Comparison of ENCODE assay signal across 1 cellular context in the genomic region with DNA sequence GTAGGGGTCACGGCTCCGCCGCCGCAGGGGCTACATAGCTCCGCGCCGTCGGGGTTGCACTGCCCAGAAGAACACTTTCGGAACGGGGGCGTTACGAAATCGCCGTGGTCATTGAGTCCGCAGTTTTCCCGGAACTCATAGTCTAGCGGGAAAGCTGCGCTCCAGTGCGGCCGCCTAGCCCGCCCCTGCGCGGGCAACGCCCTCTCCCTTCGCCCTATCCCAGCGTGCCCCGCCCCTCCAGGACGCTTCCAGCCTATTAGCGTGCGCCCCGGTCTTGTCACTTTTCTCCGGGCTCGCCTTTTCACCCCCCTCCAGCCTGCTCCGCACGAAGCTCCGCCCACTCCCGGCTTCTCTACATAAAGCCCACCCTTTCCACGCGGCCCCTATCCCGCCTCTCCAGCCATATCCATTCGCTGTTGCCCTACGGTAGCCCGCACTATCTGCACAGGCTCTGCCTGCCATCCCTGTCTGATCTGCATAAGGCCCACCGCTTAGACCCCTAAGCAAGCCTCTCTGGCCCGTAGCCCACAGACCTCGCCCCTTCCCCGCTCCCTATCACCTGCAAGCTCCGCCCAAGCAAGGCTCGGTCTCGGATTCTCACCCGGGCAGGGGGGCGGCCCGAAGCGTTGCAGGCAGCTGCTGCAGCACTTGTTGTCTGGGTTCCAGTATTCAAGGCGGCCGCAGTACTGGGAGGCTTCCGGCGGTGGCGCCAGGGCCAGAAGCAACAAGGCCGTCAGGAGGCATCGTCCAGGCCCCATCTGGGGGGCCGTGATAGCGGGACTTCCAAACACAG.
A peak's percentile ranks its signal among the peaks of the same experiment; 100 is the strongest.
TF ChIP-seq lines count a peak whose summit lies in the region.

No MANE protein-coding gene starts in this region.

TF ChIP-seq in HepG2, 621 proteins besides CTCF, POLR2A, EP300 and RAD21 (continued from another document and continues in another):
- TF ChIP-seq FOXP4 (CRISPR knock-in tag; IDR thresholded peaks at IDR 0.05) = 0 out of 2 replicates have a peak, but pooled peaks have one; percentile 28
- TF ChIP-seq KDM6A (CRISPR knock-in tag; IDR thresholded peaks at IDR 0.05; ENCODE audit: low read depth) = 0 out of 2 replicates have a peak, but pooled peaks have one; percentile 11
- TF ChIP-seq CCDC6 (CRISPR knock-in tag; IDR thresholded peaks at IDR 0.05) = no peak; the same call in 1 of the 2 replicates
- no peak for TF ChIP-seq PTBP1 (IDR thresholded peaks at IDR 0.05; ENCODE audit: low read depth, low read length, poor library complexity, severe bottlenecking)
- peak; percentile 86; the same call in 1 of the 2 replicates for TF ChIP-seq ZNF567 (CRISPR knock-in tag; IDR thresholded peaks at IDR 0.05; ENCODE audit: borderline replicate concordance)
- TF ChIP-seq NCOA2 (CRISPR knock-in tag; IDR thresholded peaks at IDR 0.05) = peak; percentile 56
- peak; percentile 15; the same call in 1 of the 2 replicates for TF ChIP-seq REPIN1 (CRISPR knock-in tag; IDR thresholded peaks at IDR 0.05; ENCODE audit: borderline replicate concordance, low read depth)
- TF ChIP-seq, protein P1, sequence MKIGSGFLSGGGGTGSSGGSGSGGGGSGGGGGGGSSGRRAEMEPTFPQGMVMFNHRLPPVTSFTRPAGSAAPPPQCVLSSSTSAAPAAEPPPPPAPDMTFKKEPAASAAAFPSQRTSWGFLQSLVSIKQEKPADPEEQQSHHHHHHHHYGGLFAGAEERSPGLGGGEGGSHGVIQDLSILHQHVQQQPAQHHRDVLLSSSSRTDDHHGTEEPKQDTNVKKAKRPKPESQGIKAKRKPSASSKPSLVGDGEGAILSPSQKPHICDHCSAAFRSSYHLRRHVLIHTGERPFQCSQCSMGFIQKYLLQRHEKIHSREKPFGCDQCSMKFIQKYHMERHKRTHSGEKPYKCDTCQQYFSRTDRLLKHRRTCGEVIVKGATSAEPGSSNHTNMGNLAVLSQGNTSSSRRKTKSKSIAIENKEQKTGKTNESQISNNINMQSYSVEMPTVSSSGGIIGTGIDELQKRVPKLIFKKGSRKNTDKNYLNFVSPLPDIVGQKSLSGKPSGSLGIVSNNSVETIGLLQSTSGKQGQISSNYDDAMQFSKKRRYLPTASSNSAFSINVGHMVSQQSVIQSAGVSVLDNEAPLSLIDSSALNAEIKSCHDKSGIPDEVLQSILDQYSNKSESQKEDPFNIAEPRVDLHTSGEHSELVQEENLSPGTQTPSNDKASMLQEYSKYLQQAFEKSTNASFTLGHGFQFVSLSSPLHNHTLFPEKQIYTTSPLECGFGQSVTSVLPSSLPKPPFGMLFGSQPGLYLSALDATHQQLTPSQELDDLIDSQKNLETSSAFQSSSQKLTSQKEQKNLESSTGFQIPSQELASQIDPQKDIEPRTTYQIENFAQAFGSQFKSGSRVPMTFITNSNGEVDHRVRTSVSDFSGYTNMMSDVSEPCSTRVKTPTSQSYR (CRISPR knock-in tag; IDR thresholded peaks at IDR 0.05; ENCODE audit: borderline replicate concordance) = no peak
- TF ChIP-seq PCBP1 (IDR thresholded peaks at IDR 0.05; ENCODE audit: borderline replicate concordance, low read depth, low read length) = no peak
- no peak for TF ChIP-seq MAFK (conservative IDR thresholded peaks at IDR 0.05 in 1 of 2, IDR thresholded peaks at IDR 0.05 in 1 of 2; ENCODE audit: low read length in 2 of 2)
- no peak for TF ChIP-seq RFX3 (CRISPR knock-in tag; IDR thresholded peaks at IDR 0.05)
- TF ChIP-seq HOXA7 (CRISPR knock-in tag; IDR thresholded peaks at IDR 0.05) = no peak
- TF ChIP-seq, protein P2, sequence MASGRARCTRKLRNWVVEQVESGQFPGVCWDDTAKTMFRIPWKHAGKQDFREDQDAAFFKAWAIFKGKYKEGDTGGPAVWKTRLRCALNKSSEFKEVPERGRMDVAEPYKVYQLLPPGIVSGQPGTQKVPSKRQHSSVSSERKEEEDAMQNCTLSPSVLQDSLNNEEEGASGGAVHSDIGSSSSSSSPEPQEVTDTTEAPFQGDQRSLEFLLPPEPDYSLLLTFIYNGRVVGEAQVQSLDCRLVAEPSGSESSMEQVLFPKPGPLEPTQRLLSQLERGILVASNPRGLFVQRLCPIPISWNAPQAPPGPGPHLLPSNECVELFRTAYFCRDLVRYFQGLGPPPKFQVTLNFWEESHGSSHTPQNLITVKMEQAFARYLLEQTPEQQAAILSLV (CRISPR knock-in tag; IDR thresholded peaks at IDR 0.05; ENCODE audit: borderline replicate concordance) = no peak; the same call in 1 of the 2 replicates
- no peak for TF ChIP-seq ZNF839 (CRISPR knock-in tag; IDR thresholded peaks at IDR 0.05; ENCODE audit: borderline replicate concordance)
- no peak for TF ChIP-seq SYNCRIP (IDR thresholded peaks at IDR 0.05; ENCODE audit: insufficient read depth, low read depth, low read length)
- no peak for TF ChIP-seq ZFP41 (CRISPR knock-in tag; IDR thresholded peaks at IDR 0.05; ENCODE audit: borderline replicate concordance)
- TF ChIP-seq EED (CRISPR knock-in tag; IDR thresholded peaks at IDR 0.05) = no peak
- no peak for TF ChIP-seq ZNF296 (CRISPR knock-in tag; conservative IDR thresholded peaks at IDR 0.05)
- peak; percentile 35; the same call in 1 of the 2 replicates for TF ChIP-seq ZBED4 (CRISPR knock-in tag; IDR thresholded peaks at IDR 0.05; ENCODE audit: borderline replicate concordance)
- TF ChIP-seq, protein P3, sequence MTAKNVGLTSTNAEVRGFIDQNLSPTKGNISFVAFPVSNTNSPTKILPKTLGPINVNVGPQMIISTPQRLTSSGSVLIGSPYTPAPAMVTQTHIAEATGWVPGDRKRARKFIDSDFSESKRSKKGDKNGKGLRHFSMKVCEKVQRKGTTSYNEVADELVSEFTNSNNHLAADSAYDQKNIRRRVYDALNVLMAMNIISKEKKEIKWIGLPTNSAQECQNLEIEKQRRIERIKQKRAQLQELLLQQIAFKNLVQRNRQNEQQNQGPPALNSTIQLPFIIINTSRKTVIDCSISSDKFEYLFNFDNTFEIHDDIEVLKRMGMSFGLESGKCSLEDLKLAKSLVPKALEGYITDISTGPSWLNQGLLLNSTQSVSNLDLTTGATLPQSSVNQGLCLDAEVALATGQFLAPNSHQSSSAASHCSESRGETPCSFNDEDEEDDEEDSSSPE (CRISPR knock-in tag; IDR thresholded peaks at IDR 0.05) = peak; percentile 89
- no peak for TF ChIP-seq PRDM15 (CRISPR knock-in tag; IDR thresholded peaks at IDR 0.05)
- TF ChIP-seq ZNF225 (CRISPR knock-in tag; IDR thresholded peaks at IDR 0.05) = no peak
- no peak for TF ChIP-seq MYNN (CRISPR knock-in tag; IDR thresholded peaks at IDR 0.05; ENCODE audit: low read depth)
- TF ChIP-seq ZNF160 (CRISPR knock-in tag; IDR thresholded peaks at IDR 0.05) = no peak
- TF ChIP-seq, protein P4, sequence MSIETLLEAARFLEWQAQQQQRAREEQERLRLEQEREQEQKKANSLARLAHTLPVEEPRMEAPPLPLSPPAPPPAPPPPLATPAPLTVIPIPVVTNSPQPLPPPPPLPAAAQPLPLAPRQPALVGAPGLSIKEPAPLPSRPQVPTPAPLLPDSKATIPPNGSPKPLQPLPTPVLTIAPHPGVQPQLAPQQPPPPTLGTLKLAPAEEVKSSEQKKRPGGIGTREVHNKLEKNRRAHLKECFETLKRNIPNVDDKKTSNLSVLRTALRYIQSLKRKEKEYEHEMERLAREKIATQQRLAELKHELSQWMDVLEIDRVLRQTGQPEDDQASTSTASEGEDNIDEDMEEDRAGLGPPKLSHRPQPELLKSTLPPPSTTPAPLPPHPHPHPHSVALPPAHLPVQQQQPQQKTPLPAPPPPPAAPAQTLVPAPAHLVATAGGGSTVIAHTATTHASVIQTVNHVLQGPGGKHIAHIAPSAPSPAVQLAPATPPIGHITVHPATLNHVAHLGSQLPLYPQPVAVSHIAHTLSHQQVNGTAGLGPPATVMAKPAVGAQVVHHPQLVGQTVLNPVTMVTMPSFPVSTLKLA (IDR thresholded peaks at IDR 0.05) = peak; percentile 57
- no peak; the same call in 1 of the 2 replicates for TF ChIP-seq ZNF614 (CRISPR knock-in tag; IDR thresholded peaks at IDR 0.05; ENCODE audit: borderline replicate concordance)
- peak; percentile 52 for TF ChIP-seq CREB1 (IDR thresholded peaks at IDR 0.05)
- TF ChIP-seq CREB1 (CRISPR knock-in tag; IDR thresholded peaks at IDR 0.05) = peak; percentile 72
- TF ChIP-seq MEF2D (CRISPR knock-in tag; IDR thresholded peaks at IDR 0.05) = peak; percentile 66
- no peak for TF ChIP-seq CCAR2 (optimal IDR thresholded peaks at IDR 0.05; ENCODE audit: low read depth, low read length)
- 0 out of 2 replicates have a peak, but pooled peaks have one; percentile 73 for TF ChIP-seq KLF15 (CRISPR knock-in tag; IDR thresholded peaks at IDR 0.05; ENCODE audit: borderline replicate concordance)
- no peak for TF ChIP-seq DMTF1 (CRISPR knock-in tag; IDR thresholded peaks at IDR 0.05)
- no peak for TF ChIP-seq MBNL3 (CRISPR knock-in tag; conservative IDR thresholded peaks at IDR 0.05)
- TF ChIP-seq ATF7 (IDR thresholded peaks at IDR 0.05) = no peak
- TF ChIP-seq ATF7 (CRISPR knock-in tag; IDR thresholded peaks at IDR 0.05) = peak; percentile 31; the same call in 1 of the 2 replicates
